ENCODE assay signal across 1 cellular context in genomic region chr7:99580778-99581332, GRCh38.
TF ChIP-seq lines count a peak whose summit lies in the region.

No MANE protein-coding gene starts in this region.

TF ChIP-seq in HEK293, 187 proteins besides CTCF, POLR2A, EP300 and RAD21 (continued from another document):
- peak; percentile 27; the same call in 1 of the 2 replicates for TF ChIP-seq ZNF639 (tag by site-specific recombination; IDR thresholded peaks at IDR 0.05)
- TF ChIP-seq ZNF558 (tag by site-specific recombination; IDR thresholded peaks at IDR 0.05), result peak; percentile 83
- peak; percentile 81 for TF ChIP-seq ZNF140 (tag by site-specific recombination; IDR thresholded peaks at IDR 0.05)
- TF ChIP-seq ZBTB1 (tag by site-specific recombination; IDR thresholded peaks at IDR 0.05), result peak; percentile 53; the same call in 1 of the 2 replicates
- peak; percentile 91 for TF ChIP-seq ZNF426 (tag by site-specific recombination; IDR thresholded peaks at IDR 0.05)
- peak; percentile 53; the same call in 1 of the 2 replicates for TF ChIP-seq ZNF433 (tag by site-specific recombination; IDR thresholded peaks at IDR 0.05; ENCODE audit: low read depth)
- peak; percentile 81; the same call in 1 of the 2 replicates for TF ChIP-seq ZNF292 (tag by site-specific recombination; IDR thresholded peaks at IDR 0.05; ENCODE audit: borderline replicate concordance, low read depth)
- peak; percentile 73 for TF ChIP-seq ZBTB8A (tag by site-specific recombination; IDR thresholded peaks at IDR 0.05)
- 0 out of 2 replicates have a peak, but pooled peaks have one; percentile 24 for TF ChIP-seq GFI1B (tag by site-specific recombination; IDR thresholded peaks at IDR 0.05)
- peak; percentile 38; the same call in 1 of the 2 replicates for TF ChIP-seq ZNF514 (tag by site-specific recombination; IDR thresholded peaks at IDR 0.05)
- peak; percentile 53; the same call in 1 of the 2 replicates for TF ChIP-seq ZBTB21 (tag by site-specific recombination; IDR thresholded peaks at IDR 0.05)
- TF ChIP-seq ZNF560 (tag by site-specific recombination; IDR thresholded peaks at IDR 0.05; ENCODE audit: borderline replicate concordance), result peak; percentile 84
- TF ChIP-seq ZNF19 (tag by site-specific recombination; IDR thresholded peaks at IDR 0.05; ENCODE audit: low read depth), result peak; percentile 57; the same call in 1 of the 2 replicates
- TF ChIP-seq ZNF629 (tag by site-specific recombination; IDR thresholded peaks at IDR 0.05), result peak; percentile 67
- TF ChIP-seq ZNF394 (tag by site-specific recombination; IDR thresholded peaks at IDR 0.05; ENCODE audit: borderline replicate concordance), result peak; percentile 96
- peak; percentile 62; the same call in 1 of the 2 replicates for TF ChIP-seq REST (tag by site-specific recombination; IDR thresholded peaks at IDR 0.05)
- peak; percentile 62; the same call in 1 of the 2 replicates for TF ChIP-seq ZNF223 (tag by site-specific recombination; IDR thresholded peaks at IDR 0.05)
- TF ChIP-seq OVOL3 (tag by site-specific recombination; IDR thresholded peaks at IDR 0.05), result peak; percentile 40; the same call in 1 of the 2 replicates
- 0 out of 2 replicates have a peak, but pooled peaks have one; percentile 33 for TF ChIP-seq ZFP37 (tag by site-specific recombination; IDR thresholded peaks at IDR 0.05)
- TF ChIP-seq KLF7 (tag by site-specific recombination; IDR thresholded peaks at IDR 0.05; ENCODE audit: borderline replicate concordance), result 0 out of 2 replicates have a peak, but pooled peaks have one; percentile 37
- peak; percentile 76 for TF ChIP-seq ZNF266 (tag by site-specific recombination; IDR thresholded peaks at IDR 0.05; ENCODE audit: low read depth)
- peak; percentile 45 for TF ChIP-seq ZNF510 (tag by site-specific recombination; IDR thresholded peaks at IDR 0.05; ENCODE audit: insufficient replicate concordance)
